Comparison of ENCODE assay signal across 13 cellular contexts in genomic region chrX:2694868-2695267, GRCh38. TPM values are rescaled to one million over a fixed set of nuclear protein-coding genes. Genes with fewer than 3 reads are reported as not detected.
DNase-seq lines count a peak whose midpoint lies in the region; ATAC-seq and TF ChIP-seq lines count a peak whose summit lies in the region.
"Had no signal": no experiment of that assay in that cellular context is flagged by ENCODE, and none has a peak within 500 bp of the region (broad histone marks: within the 10 kb centered on the region; RNA-seq: fewer than 3 reads in every experiment).

No MANE protein-coding gene starts in this region.

- no peak for ATAC-seq in activated CD8-positive, alpha-beta T cell treated with anti-CD3 and anti-CD28 coated beads for 36 hours
- ATAC-seq in stimulated activated naive CD8-positive, alpha-beta T cell treated with anti-CD3 and anti-CD28 coated beads, Interleukin-15, amount 100 ng/mL, for 72 hours = no peak
- ATAC-seq in GM21717 (IDR thresholded peaks at IDR 0.05; ENCODE audit: unreplicated experiment) = no peak
- ATAC-seq: SK-N-SH treated with all-trans-retinoic acid at 6 μM for 48 hours had no signal

- intact Hi-C loops in activated CD8-positive, alpha-beta T cell treated with anti-CD3 and anti-CD28 coated beads for 36 hours (cut with micrococcal nuclease) = no loop called here

- no peaks in the 10 kb centered on the region for H3K27me3 Mint-ChIP-seq in activated T-cell treated with anti-CD3 and anti-CD28 coated beads, Interleukin-2, amount 50 U/mL, for 24 hours
- no peaks in the 10 kb centered on the region for H3K27me3 Mint-ChIP-seq in activated CD8-positive, alpha-beta T cell treated with anti-CD3 and anti-CD28 coated beads for 36 hours
- H3K27me3 Mint-ChIP-seq in stimulated activated naive CD8-positive, alpha-beta T cell treated with anti-CD3 and anti-CD28 coated beads, Interleukin-15, amount 100 ng/mL, for 72 hours = no peaks in the 10 kb centered on the region

- H3K4me3 Mint-ChIP-seq in activated T-cell treated with anti-CD3 and anti-CD28 coated beads, Interleukin-2, amount 50 U/mL, for 24 hours = peak overlapping the region; percentile 94
- H3K4me3 Mint-ChIP-seq in activated CD8-positive, alpha-beta T cell treated with anti-CD3 and anti-CD28 coated beads for 36 hours = peak overlapping the region; percentile 95
- H3K4me3 Mint-ChIP-seq in stimulated activated naive CD8-positive, alpha-beta T cell treated with anti-CD3 and anti-CD28 coated beads, Interleukin-15, amount 100 ng/mL, for 72 hours = peak overlapping the region; percentile 96 to 99

- peaks cover 73% of the 10 kb centered on the region for H3K4me1 Mint-ChIP-seq in activated T-cell treated with anti-CD3 and anti-CD28 coated beads, Interleukin-2, amount 50 U/mL, for 24 hours (ENCODE audit: low read depth)
- H3K4me1 Mint-ChIP-seq in activated CD8-positive, alpha-beta T cell treated with anti-CD3 and anti-CD28 coated beads for 36 hours (ENCODE audit: low read depth) = peaks cover 65% of the 10 kb centered on the region
- H3K4me1 Mint-ChIP-seq in stimulated activated naive CD8-positive, alpha-beta T cell treated with anti-CD3 and anti-CD28 coated beads, Interleukin-15, amount 100 ng/mL, for 72 hours = peaks cover 81% of the 10 kb centered on the region

- CTCF ChIA-PET in activated CD8-positive, alpha-beta T cell treated with anti-CD3 and anti-CD28 coated beads for 36 hours (lab: Charles Lee) = no interaction called here

- TF ChIP-seq CTCF in activated CD8-positive, alpha-beta T cell treated with anti-CD3 and anti-CD28 coated beads for 36 hours (IDR thresholded peaks at IDR 0.05) = no peak

- H3K36me3 Mint-ChIP-seq in activated T-cell treated with anti-CD3 and anti-CD28 coated beads, Interleukin-2, amount 50 U/mL, for 24 hours (ENCODE audit: low read depth) = peaks cover 73% of the 10 kb centered on the region
- H3K36me3 Mint-ChIP-seq in activated CD8-positive, alpha-beta T cell treated with anti-CD3 and anti-CD28 coated beads for 36 hours (ENCODE audit: low read depth) = peaks cover 55% of the 10 kb centered on the region

- H3K27ac Mint-ChIP-seq in activated T-cell treated with anti-CD3 and anti-CD28 coated beads, Interleukin-2, amount 50 U/mL, for 24 hours = peak overlapping the region; percentile 93
- H3K27ac Mint-ChIP-seq in activated CD8-positive, alpha-beta T cell treated with anti-CD3 and anti-CD28 coated beads for 36 hours = peak overlapping the region; percentile 85
- peak overlapping the region in 1 of 2 donors; percentile 52 for H3K27ac Mint-ChIP-seq in stimulated activated naive CD8-positive, alpha-beta T cell treated with anti-CD3 and anti-CD28 coated beads, Interleukin-15, amount 100 ng/mL, for 72 hours

- DNase-seq in activated T-cell treated with anti-CD3 and anti-CD28 coated beads, Interleukin-2, amount 50 U/mL, for 24 hours = no peak
- DNase-seq in activated T-cell treated with anti-CD3 and anti-CD28 coated beads, Interleukin-2, amount 50 U/mL, for 1 hour = no peak
- DNase-seq in activated CD8-positive, alpha-beta T cell treated with anti-CD3 and anti-CD28 coated beads for 36 hours = no peak
- DNase-seq in left kidney (ENCODE audit: low read depth, low spot score) = peak; percentile 36
- no peak for DNase-seq in stimulated activated naive CD8-positive, alpha-beta T cell treated with anti-CD3 and anti-CD28 coated beads, Interleukin-15, amount 100 ng/mL, for 72 hours
- DNase-seq in D341Med (ENCODE audit: low spot score) = no peak
- DNase-seq in NCI-H2227 (lab: John Stamatoyannopoulos, UW; ENCODE audit: unreplicated experiment) = no peak
- DNase-seq: central memory CD4-positive, alpha-beta T cell; glutamatergic neuron; NCI-H510A treated with DMSO at 0.1 percent for 48 hours; stimulated activated naive CD4-positive, alpha-beta T cell treated with Interleukin-2 at 50 U/mL for 16 hours had no signal

- POLR2A ChIA-PET in activated CD8-positive, alpha-beta T cell treated with anti-CD3 and anti-CD28 coated beads for 36 hours (lab: Charles Lee) = no interaction called here

- H3K9me3 Mint-ChIP-seq in activated T-cell treated with anti-CD3 and anti-CD28 coated beads, Interleukin-2, amount 50 U/mL, for 24 hours = peaks cover 2% of the 10 kb centered on the region
- peaks cover 2% of the 10 kb centered on the region for H3K9me3 Mint-ChIP-seq in activated CD8-positive, alpha-beta T cell treated with anti-CD3 and anti-CD28 coated beads for 36 hours
- peaks cover under 1 to 2% of the 10 kb centered on the region in 2 donors for H3K9me3 Mint-ChIP-seq in stimulated activated naive CD8-positive, alpha-beta T cell treated with anti-CD3 and anti-CD28 coated beads, Interleukin-15, amount 100 ng/mL, for 72 hours

RNA-seq across cellular contexts. Expression of gene CD99, which starts 3.8 kb away (rescaled TPM):
- 100 to 1,000 TPM; 121 to 123 TPM for total RNA-seq in activated CD8-positive, alpha-beta T cell treated with anti-CD3 and anti-CD28 coated beads for 36 hours

RNA-seq across cellular contexts. Expression of gene XG, which starts 57.0 kb away (rescaled TPM):
- not detected for total RNA-seq in activated CD8-positive, alpha-beta T cell treated with anti-CD3 and anti-CD28 coated beads for 36 hours
